ENCODE assay signal across 11 cellular contexts in the genomic region with DNA sequence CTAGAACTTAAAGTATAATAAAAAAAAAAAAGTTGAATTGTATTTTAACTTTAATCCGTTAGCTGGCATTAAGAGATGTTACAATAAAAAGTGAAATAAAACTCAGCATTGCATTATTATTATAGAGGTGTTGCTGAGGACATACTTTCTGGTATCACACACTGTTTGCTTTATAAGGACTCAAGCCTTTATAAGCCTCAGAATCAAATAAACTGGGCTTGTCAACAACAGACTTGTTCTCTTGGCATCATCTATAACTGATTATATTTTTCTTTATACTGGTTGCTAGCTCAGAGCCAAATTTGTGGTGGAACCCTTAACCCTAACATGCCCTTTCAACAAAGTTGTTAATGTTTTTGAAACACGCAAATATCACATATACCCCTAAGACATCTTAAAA.
"Had no signal": no experiment of that assay in that cellular context is flagged by ENCODE, and none has a peak within 500 bp of the region (broad histone marks: within the 10 kb centered on the region; RNA-seq: fewer than 3 reads in every experiment).

No MANE protein-coding gene starts in this region.

- H3K4me1 ChIP-seq: HAP-1 had no signal

- DNase-seq: GM23248, GOT3, H7, H9, HCEC 1CT, HFFc6 had no signal

- H3K9ac ChIP-seq: GM23248 had no signal

- H2AFZ ChIP-seq: GM23248, GM23338 had no signal

- FAIRE-seq: H1, H54 had no signal

- H3K9me3 ChIP-seq: HAP-1 had no signal

- H3K27ac ChIP-seq: GM23248 had no signal

- ATAC-seq: GM23338, HCT116 had no signal

- H3K4me3 ChIP-seq: GM23248, GM23338, HAP-1 had no signal

- H3K4me2 ChIP-seq: GM23338 had no signal
